In genomic region chr12:66169221-66170170, GRCh38 we compare ENCODE assay signal across 1 cellular context.
A peak's percentile ranks its signal among the peaks of the same experiment; 100 is the strongest.
TF ChIP-seq lines count a peak whose summit lies in the region.

Gene TMBIM4 (minus strand): TSS chr12:66169996. CDS start chr12:66169951, 45 bp downstream.

TF ChIP-seq in K562, 482 proteins besides CTCF, POLR2A, EP300 and RAD21 (continued from another document and continues in another):
- TF ChIP-seq, protein P1, sequence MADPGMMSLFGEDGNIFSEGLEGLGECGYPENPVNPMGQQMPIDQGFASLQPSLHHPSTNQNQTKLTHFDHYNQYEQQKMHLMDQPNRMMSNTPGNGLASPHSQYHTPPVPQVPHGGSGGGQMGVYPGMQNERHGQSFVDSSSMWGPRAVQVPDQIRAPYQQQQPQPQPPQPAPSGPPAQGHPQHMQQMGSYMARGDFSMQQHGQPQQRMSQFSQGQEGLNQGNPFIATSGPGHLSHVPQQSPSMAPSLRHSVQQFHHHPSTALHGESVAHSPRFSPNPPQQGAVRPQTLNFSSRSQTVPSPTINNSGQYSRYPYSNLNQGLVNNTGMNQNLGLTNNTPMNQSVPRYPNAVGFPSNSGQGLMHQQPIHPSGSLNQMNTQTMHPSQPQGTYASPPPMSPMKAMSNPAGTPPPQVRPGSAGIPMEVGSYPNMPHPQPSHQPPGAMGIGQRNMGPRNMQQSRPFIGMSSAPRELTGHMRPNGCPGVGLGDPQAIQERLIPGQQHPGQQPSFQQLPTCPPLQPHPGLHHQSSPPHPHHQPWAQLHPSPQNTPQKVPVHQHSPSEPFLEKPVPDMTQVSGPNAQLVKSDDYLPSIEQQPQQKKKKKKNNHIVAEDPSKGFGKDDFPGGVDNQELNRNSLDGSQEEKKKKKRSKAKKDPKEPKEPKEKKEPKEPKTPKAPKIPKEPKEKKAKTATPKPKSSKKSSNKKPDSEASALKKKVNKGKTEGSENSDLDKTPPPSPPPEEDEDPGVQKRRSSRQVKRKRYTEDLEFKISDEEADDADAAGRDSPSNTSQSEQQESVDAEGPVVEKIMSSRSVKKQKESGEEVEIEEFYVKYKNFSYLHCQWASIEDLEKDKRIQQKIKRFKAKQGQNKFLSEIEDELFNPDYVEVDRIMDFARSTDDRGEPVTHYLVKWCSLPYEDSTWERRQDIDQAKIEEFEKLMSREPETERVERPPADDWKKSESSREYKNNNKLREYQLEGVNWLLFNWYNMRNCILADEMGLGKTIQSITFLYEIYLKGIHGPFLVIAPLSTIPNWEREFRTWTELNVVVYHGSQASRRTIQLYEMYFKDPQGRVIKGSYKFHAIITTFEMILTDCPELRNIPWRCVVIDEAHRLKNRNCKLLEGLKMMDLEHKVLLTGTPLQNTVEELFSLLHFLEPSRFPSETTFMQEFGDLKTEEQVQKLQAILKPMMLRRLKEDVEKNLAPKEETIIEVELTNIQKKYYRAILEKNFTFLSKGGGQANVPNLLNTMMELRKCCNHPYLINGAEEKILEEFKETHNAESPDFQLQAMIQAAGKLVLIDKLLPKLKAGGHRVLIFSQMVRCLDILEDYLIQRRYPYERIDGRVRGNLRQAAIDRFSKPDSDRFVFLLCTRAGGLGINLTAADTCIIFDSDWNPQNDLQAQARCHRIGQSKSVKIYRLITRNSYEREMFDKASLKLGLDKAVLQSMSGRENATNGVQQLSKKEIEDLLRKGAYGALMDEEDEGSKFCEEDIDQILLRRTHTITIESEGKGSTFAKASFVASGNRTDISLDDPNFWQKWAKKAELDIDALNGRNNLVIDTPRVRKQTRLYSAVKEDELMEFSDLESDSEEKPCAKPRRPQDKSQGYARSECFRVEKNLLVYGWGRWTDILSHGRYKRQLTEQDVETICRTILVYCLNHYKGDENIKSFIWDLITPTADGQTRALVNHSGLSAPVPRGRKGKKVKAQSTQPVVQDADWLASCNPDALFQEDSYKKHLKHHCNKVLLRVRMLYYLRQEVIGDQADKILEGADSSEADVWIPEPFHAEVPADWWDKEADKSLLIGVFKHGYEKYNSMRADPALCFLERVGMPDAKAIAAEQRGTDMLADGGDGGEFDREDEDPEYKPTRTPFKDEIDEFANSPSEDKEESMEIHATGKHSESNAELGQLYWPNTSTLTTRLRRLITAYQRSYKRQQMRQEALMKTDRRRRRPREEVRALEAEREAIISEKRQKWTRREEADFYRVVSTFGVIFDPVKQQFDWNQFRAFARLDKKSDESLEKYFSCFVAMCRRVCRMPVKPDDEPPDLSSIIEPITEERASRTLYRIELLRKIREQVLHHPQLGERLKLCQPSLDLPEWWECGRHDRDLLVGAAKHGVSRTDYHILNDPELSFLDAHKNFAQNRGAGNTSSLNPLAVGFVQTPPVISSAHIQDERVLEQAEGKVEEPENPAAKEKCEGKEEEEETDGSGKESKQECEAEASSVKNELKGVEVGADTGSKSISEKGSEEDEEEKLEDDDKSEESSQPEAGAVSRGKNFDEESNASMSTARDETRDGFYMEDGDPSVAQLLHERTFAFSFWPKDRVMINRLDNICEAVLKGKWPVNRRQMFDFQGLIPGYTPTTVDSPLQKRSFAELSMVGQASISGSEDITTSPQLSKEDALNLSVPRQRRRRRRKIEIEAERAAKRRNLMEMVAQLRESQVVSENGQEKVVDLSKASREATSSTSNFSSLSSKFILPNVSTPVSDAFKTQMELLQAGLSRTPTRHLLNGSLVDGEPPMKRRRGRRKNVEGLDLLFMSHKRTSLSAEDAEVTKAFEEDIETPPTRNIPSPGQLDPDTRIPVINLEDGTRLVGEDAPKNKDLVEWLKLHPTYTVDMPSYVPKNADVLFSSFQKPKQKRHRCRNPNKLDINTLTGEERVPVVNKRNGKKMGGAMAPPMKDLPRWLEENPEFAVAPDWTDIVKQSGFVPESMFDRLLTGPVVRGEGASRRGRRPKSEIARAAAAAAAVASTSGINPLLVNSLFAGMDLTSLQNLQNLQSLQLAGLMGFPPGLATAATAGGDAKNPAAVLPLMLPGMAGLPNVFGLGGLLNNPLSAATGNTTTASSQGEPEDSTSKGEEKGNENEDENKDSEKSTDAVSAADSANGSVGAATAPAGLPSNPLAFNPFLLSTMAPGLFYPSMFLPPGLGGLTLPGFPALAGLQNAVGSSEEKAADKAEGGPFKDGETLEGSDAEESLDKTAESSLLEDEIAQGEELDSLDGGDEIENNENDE (IDR thresholded peaks at IDR 0.05; ENCODE audit: low read depth, low read length) = no peak
- TF ChIP-seq, protein P2, sequence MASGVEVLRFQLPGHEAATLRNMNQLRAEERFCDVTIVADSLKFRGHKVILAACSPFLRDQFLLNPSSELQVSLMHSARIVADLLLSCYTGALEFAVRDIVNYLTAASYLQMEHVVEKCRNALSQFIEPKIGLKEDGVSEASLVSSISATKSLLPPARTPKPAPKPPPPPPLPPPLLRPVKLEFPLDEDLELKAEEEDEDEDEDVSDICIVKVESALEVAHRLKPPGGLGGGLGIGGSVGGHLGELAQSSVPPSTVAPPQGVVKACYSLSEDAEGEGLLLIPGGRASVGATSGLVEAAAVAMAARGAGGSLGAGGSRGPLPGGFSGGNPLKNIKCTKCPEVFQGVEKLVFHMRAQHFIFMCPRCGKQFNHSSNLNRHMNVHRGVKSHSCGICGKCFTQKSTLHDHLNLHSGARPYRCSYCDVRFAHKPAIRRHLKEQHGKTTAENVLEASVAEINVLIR (CRISPR knock-in tag; IDR thresholded peaks at IDR 0.05) = 0 out of 2 replicates have a peak, but pooled peaks have one; percentile 15
- peak; percentile 92 for TF ChIP-seq ETV5 (CRISPR knock-in tag; IDR thresholded peaks at IDR 0.05; ENCODE audit: low read depth)
- TF ChIP-seq ILF3 (IDR thresholded peaks at IDR 0.05; ENCODE audit: borderline replicate concordance) = no peak
- TF ChIP-seq, protein P3, sequence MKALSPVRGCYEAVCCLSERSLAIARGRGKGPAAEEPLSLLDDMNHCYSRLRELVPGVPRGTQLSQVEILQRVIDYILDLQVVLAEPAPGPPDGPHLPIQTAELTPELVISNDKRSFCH (CRISPR knock-in tag; IDR thresholded peaks at IDR 0.05) = no peak
- TF ChIP-seq, protein P3 (tag; IDR thresholded peaks at IDR 0.05) = peak; percentile 84; the same call in 1 of the 2 replicates
- no peak for TF ChIP-seq U2AF2 (optimal IDR thresholded peaks at IDR 0.05; ENCODE audit: low read depth, low read length)
- TF ChIP-seq ZNF175 (CRISPR knock-in tag; IDR thresholded peaks at IDR 0.05; ENCODE audit: low read depth) = no peak
- TF ChIP-seq SRSF7 (optimal IDR thresholded peaks at IDR 0.05; ENCODE audit: low read depth, low read length) = no peak
- peak; percentile 20; the same call in 1 of the 2 replicates for TF ChIP-seq SMARCA4 (IDR thresholded peaks at IDR 0.05)
- no peak for TF ChIP-seq ATF4 (CRISPR knock-in tag; IDR thresholded peaks at IDR 0.05)
- TF ChIP-seq HMGN3 (IDR thresholded peaks at IDR 0.05; ENCODE audit: borderline replicate concordance, extremely low read depth, insufficient read length, low read depth, low read length) = peak; percentile 60
- peak; percentile 73 for TF ChIP-seq BRD9 (IDR thresholded peaks at IDR 0.05; ENCODE audit: low read depth, partially characterized antibody)
- TF ChIP-seq KAT7 (CRISPR knock-in tag; IDR thresholded peaks at IDR 0.05; ENCODE audit: borderline replicate concordance) = peak; percentile 93; the same call in 1 of the 2 replicates
- TF ChIP-seq, protein P4, sequence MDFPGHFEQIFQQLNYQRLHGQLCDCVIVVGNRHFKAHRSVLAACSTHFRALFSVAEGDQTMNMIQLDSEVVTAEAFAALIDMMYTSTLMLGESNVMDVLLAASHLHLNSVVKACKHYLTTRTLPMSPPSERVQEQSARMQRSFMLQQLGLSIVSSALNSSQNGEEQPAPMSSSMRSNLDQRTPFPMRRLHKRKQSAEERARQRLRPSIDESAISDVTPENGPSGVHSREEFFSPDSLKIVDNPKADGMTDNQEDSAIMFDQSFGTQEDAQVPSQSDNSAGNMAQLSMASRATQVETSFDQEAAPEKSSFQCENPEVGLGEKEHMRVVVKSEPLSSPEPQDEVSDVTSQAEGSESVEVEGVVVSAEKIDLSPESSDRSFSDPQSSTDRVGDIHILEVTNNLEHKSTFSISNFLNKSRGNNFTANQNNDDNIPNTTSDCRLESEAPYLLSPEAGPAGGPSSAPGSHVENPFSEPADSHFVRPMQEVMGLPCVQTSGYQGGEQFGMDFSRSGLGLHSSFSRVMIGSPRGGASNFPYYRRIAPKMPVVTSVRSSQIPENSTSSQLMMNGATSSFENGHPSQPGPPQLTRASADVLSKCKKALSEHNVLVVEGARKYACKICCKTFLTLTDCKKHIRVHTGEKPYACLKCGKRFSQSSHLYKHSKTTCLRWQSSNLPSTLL (IDR thresholded peaks at IDR 0.05) = no peak
- TF ChIP-seq, protein P5, sequence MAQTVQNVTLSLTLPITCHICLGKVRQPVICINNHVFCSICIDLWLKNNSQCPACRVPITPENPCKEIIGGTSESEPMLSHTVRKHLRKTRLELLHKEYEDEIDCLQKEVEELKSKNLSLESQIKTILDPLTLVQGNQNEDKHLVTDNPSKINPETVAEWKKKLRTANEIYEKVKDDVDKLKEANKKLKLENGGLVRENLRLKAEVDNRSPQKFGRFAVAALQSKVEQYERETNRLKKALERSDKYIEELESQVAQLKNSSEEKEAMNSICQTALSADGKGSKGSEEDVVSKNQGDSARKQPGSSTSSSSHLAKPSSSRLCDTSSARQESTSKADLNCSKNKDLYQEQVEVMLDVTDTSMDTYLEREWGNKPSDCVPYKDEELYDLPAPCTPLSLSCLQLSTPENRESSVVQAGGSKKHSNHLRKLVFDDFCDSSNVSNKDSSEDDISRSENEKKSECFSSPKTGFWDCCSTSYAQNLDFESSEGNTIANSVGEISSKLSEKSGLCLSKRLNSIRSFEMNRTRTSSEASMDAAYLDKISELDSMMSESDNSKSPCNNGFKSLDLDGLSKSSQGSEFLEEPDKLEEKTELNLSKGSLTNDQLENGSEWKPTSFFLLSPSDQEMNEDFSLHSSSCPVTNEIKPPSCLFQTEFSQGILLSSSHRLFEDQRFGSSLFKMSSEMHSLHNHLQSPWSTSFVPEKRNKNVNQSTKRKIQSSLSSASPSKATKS (CRISPR knock-in tag; IDR thresholded peaks at IDR 0.05) = no peak
- 0 out of 2 replicates have a peak, but pooled peaks have one; percentile 50 for TF ChIP-seq HBP1 (CRISPR knock-in tag; IDR thresholded peaks at IDR 0.05)
- no peak for TF ChIP-seq HMGXB4 (CRISPR knock-in tag; IDR thresholded peaks at IDR 0.05)
- peak; percentile 53 to 82; a peak in 2 of 4 replicates for TF ChIP-seq MNT (conservative IDR thresholded peaks at IDR 0.05)
- TF ChIP-seq ZFX (CRISPR knock-in tag; IDR thresholded peaks at IDR 0.05) = peak; percentile 94
- no peak for TF ChIP-seq FOXO4 (CRISPR knock-in tag; IDR thresholded peaks at IDR 0.05)
- TF ChIP-seq POLR2G (IDR thresholded peaks at IDR 0.05; ENCODE audit: low read depth, low read length) = peak; percentile 98
- no peak for TF ChIP-seq SP2 (IDR thresholded peaks at IDR 0.05; ENCODE audit: extremely low read depth, low read depth, low read length, poor library complexity, severe bottlenecking)
